In genomic region chr5:123421773-123422172, GRCh38 we compare ENCODE assay signal across 11 cellular contexts. TPM values are rescaled to one million over a fixed set of nuclear protein-coding genes. Genes with fewer than 3 reads are reported as not detected.
DNase-seq lines count a peak whose midpoint lies in the region; ATAC-seq and TF ChIP-seq lines count a peak whose summit lies in the region.
"Had no signal": no experiment of that assay in that cellular context is flagged by ENCODE, and none has a peak within 500 bp of the region (broad histone marks: within the 10 kb centered on the region; RNA-seq: fewer than 3 reads in every experiment).

No MANE protein-coding gene starts in this region.

- H3K9me3 ChIP-seq in RWPE2 (ENCODE audit: severe bottlenecking), result no peaks in the 10 kb centered on the region
- no peaks in the 10 kb centered on the region for H3K9me3 ChIP-seq in skeletal muscle satellite cell (replicated peaks; ENCODE audit: low read length)

- H3K9ac ChIP-seq in skeletal muscle satellite cell (ENCODE audit: low read depth, low read length), result peak overlapping the region; percentile 80

- H3K4me3 ChIP-seq in GM12864 (ENCODE audit: low read depth, low read length) (peak overlapping the region; percentile 85), RWPE2 (ENCODE audit: severe bottlenecking) (peak overlapping the region; percentile 60), iPS-11a (ENCODE audit: low read depth, low read length) (peak overlapping the region; percentile 81), skeletal muscle satellite cell (ENCODE audit: low read length) (peak overlapping the region; percentile 76)

- H3K36me3 ChIP-seq in RWPE2 (ENCODE audit: low read depth), result peaks cover 20% of the 10 kb centered on the region
- no peaks in the 10 kb centered on the region for H3K36me3 ChIP-seq in skeletal muscle satellite cell (ENCODE audit: insufficient read depth, low read length)

- H3K27ac ChIP-seq in RWPE2 (ENCODE audit: poor library complexity, severe bottlenecking), result no peak overlapping the region

- TF ChIP-seq CTCF in GM12864 (IDR thresholded peaks at IDR 0.05; ENCODE audit: low read depth, low read length, missing control alignments) (no peak), RWPE2 (IDR thresholded peaks at IDR 0.05; ENCODE audit: poor library complexity, severe bottlenecking) (no peak)

- ATAC-seq in RWPE2 (ENCODE audit: low read depth), result no peak
- ATAC-seq in HG03571 (IDR thresholded peaks at IDR 0.05; ENCODE audit: unreplicated experiment), result no peak
- no peak for ATAC-seq in HG03097 (IDR thresholded peaks at IDR 0.05; ENCODE audit: low FRiP score, unreplicated experiment)
- ATAC-seq: WTC11 had no signal

- H3K27me3 ChIP-seq in RWPE2 (ENCODE audit: insufficient read depth, poor library complexity, severe bottlenecking) (no peaks in the 10 kb centered on the region), skeletal muscle satellite cell (ENCODE audit: control insufficient read depth, insufficient read depth, low read length) (no peaks in the 10 kb centered on the region)

- peaks cover 10% of the 10 kb centered on the region for H3K4me1 ChIP-seq in RWPE2 (ENCODE audit: insufficient read depth, poor library complexity, severe bottlenecking)
- peaks cover 11% of the 10 kb centered on the region for H3K4me1 ChIP-seq in skeletal muscle satellite cell (ENCODE audit: control insufficient read depth, insufficient read depth, low read length)

- peak overlapping the region; percentile 85 for H3K4me2 ChIP-seq in skeletal muscle satellite cell (ENCODE audit: low read length)

- DNase-seq in GM12864 (ENCODE audit: low read depth), result no peak
- DNase-seq in RWPE2 (ENCODE audit: low spot score), result no peak
- no peak for DNase-seq in EL
- no peak for DNase-seq in NCI-H128 (lab: John Stamatoyannopoulos, UW; ENCODE audit: unreplicated experiment)
- DNase-seq: cerebellar nuclear complex, NCI-H1436 treated with DMSO at 0.1 percent for 48 hours had no signal

RNA-seq across cellular contexts. Expression of gene CEP120, which starts 1.4 kb away (rescaled TPM):
- total RNA-seq in skeletal muscle satellite cell (2012; rRNA removed), result 13.7 and 16.2 TPM in 2 replicates
